26 cellular contexts compared by ENCODE assay signal in genomic region chr3:16798738-16799137, GRCh38.
"Had no signal": no experiment of that assay in that cellular context is flagged by ENCODE, and none has a peak within 500 bp of the region (broad histone marks: within the 10 kb centered on the region; RNA-seq: fewer than 3 reads in every experiment).

No MANE protein-coding gene starts in this region.

- ATAC-seq: mucosa of descending colon; naive thymus-derived CD4-positive, alpha-beta T cell; natural killer cell treated with Interleukin-12 subunit alpha and Interleukin-12 subunit beta and Interleukin-15 and Interleukin-18, amount 100 ng/mL, for 72 hours; sciatic nerve had no signal

- H3K27me3 ChIP-seq: ovary, right atrium auricular region, suprapubic skin, tibial artery, uterus had no signal

- H3K4me3 Mint-ChIP-seq: memory B cell; naive thymus-derived CD4-positive, alpha-beta T cell; natural killer cell treated with Interleukin-12 subunit alpha and Interleukin-12 subunit beta and Interleukin-15 and Interleukin-18, amount 100 ng/mL, for 72 hours; stimulated activated naive CD8-positive, alpha-beta T cell treated with anti-CD3 and anti-CD28 coated beads, Interleukin-15, Interleukin-2, amounts not matched to agents 100 ng/mL and 50 ng/mL, for 24 hours; type B pancreatic cell had no signal

- H3K4me3 ChIP-seq: left ventricle myocardium inferior, lung, mucosa of descending colon, ovary, right atrium auricular region, skin epidermis, suprapubic skin, thoracic aorta, tibial artery, uterus had no signal

- H3K27ac ChIP-seq: left ventricle myocardium inferior, ovary, right atrium auricular region, skin epidermis, suprapubic skin, thoracic aorta, tibial artery, uterus had no signal

- DNase-seq: head of caudate nucleus; hypothalamus; islet precursor cell; left ventricle myocardium inferior; midbrain; mucosa of descending colon; naive thymus-derived CD4-positive, alpha-beta T cell; ovary; stimulated activated CD4-positive, alpha-beta T cell treated with anti-CD3 and anti-CD28 coated beads, Interleukin-12 subunit alpha, Interleukin-12 subunit beta, amount 100 ng/mL, for 4 hours; stimulated activated CD4-positive, alpha-beta T cell treated with anti-CD3 and anti-CD28 coated beads, Interleukin-15, amount 100 ng/mL, for 24 hours; stimulated activated CD4-positive, alpha-beta T cell treated with anti-CD3 and anti-CD28 coated beads, Interleukin-2, amount 100 ng/mL, for 24 hours; stimulated activated CD4-positive, alpha-beta T cell treated with anti-CD3 and anti-CD28 coated beads, Interleukin-4, amount 100 ng/mL, for 1 hour; stimulated activated naive CD4-positive, alpha-beta T cell; tibial artery; uterus had no signal

- H3K27me3 Mint-ChIP-seq: memory B cell; progenitor cell of endocrine pancreas; stimulated activated naive CD8-positive, alpha-beta T cell treated with anti-CD3 and anti-CD28 coated beads, Interleukin-15, Interleukin-2, amounts not matched to agents 100 ng/mL and 50 ng/mL, for 24 hours; type B pancreatic cell had no signal

- H3K9me3 ChIP-seq: mucosa of descending colon, ovary, suprapubic skin, thoracic aorta, tibial artery, uterus had no signal

- H3K9me3 Mint-ChIP-seq: memory B cell; natural killer cell treated with Interleukin-12 subunit alpha and Interleukin-12 subunit beta and Interleukin-15 and Interleukin-18, amount 100 ng/mL, for 72 hours; type B pancreatic cell had no signal

- H3K36me3 ChIP-seq: left ventricle myocardium inferior, ovary, right atrium auricular region, suprapubic skin, thoracic aorta, tibial artery, uterus had no signal

- H3K27ac Mint-ChIP-seq: progenitor cell of endocrine pancreas; stimulated activated naive CD8-positive, alpha-beta T cell treated with anti-CD3 and anti-CD28 coated beads, Interleukin-15, Interleukin-2, amounts not matched to agents 100 ng/mL and 50 ng/mL, for 24 hours; type B pancreatic cell had no signal

- H3K4me1 ChIP-seq: tibial artery, uterus had no signal

- H3K36me3 Mint-ChIP-seq: natural killer cell treated with Interleukin-12 subunit alpha and Interleukin-12 subunit beta and Interleukin-15 and Interleukin-18, amount 100 ng/mL, for 72 hours; type B pancreatic cell had no signal
